ENCODE assay signal across 1 cellular context in genomic region chr14:68193970-68194634, GRCh38.
TF ChIP-seq lines count a peak whose summit lies in the region.

No MANE protein-coding gene starts in this region.

TF ChIP-seq in HepG2, 621 proteins besides CTCF, POLR2A, EP300 and RAD21 (continued from another document):
- no peak for TF ChIP-seq ZNF318 (CRISPR knock-in tag; IDR thresholded peaks at IDR 0.05)
- no peak for TF ChIP-seq SSRP1 (CRISPR knock-in tag; IDR thresholded peaks at IDR 0.05)
- TF ChIP-seq ATF3 (CRISPR knock-in tag; IDR thresholded peaks at IDR 0.05), result no peak
- no peak for TF ChIP-seq AGO2 (optimal IDR thresholded peaks at IDR 0.05; ENCODE audit: low read depth, low read length)
- no peak for TF ChIP-seq CBFB (CRISPR knock-in tag; IDR thresholded peaks at IDR 0.05)
- no peak for TF ChIP-seq ZNF747 (CRISPR knock-in tag; IDR thresholded peaks at IDR 0.05; ENCODE audit: borderline replicate concordance)
- no peak for TF ChIP-seq TRIM22 (IDR thresholded peaks at IDR 0.05)
